Comparison of ENCODE assay signal across 8 cellular contexts in genomic region chr20:34704177-34705007, GRCh38. TPM values are rescaled to one million over a fixed set of nuclear protein-coding genes. Genes with fewer than 3 reads are reported as not detected.
A peak's percentile ranks its signal among the peaks of the same experiment; 100 is the strongest.
DNase-seq lines count a peak whose midpoint lies in the region; ATAC-seq and TF ChIP-seq lines count a peak whose summit lies in the region.

A gene with protein sequence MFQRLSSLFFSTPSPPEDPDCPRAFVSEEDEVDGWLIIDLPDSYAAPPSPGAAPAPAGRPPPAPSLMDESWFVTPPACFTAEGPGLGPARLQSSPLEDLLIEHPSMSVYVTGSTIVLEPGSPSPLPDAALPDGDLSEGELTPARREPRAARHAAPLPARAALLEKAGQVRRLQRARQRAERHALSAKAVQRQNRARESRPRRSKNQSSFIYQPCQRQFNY (plus strand): TSS chr20:34704344. CDS start chr20:34708740, 4,396 bp downstream.

- H3K27ac Mint-ChIP-seq in neural crest cell (ENCODE audit: unreplicated experiment), result peak within 1 kb of the TSS; percentile 98
- H3K27ac Mint-ChIP-seq in stimulated activated naive CD8-positive, alpha-beta T cell treated with anti-CD3 and anti-CD28 coated beads, Interleukin-15, amount 100 ng/mL, for 72 hours, result peak within 1 kb of the TSS; percentile 93 to 94

- TF ChIP-seq CTCF in DOHH2 (IDR thresholded peaks at IDR 0.05; ENCODE audit: low read depth, low read length, poor library complexity, severe bottlenecking), result no peak
- TF ChIP-seq CTCF in foreskin fibroblast (IDR thresholded peaks at IDR 0.05; ENCODE audit: low read depth, low read length), result no peak
- TF ChIP-seq CTCF in neural crest cell (conservative IDR thresholded peaks at IDR 0.05), result no peak

- H3K4me1 ChIP-seq in DOHH2 (ENCODE audit: control insufficient read depth, low read length) (peaks cover 28% of the 10 kb centered on the region), SJCRH30 (peaks cover 17% of the 10 kb centered on the region)

- H3K27ac ChIP-seq in DOHH2 (ENCODE audit: low read depth, low read length) (peak within 1 kb of the TSS; percentile 7; the same call in 1 of the 2 replicates), SJCRH30 (peak within 1 kb of the TSS; percentile 70)

- no peaks in the 10 kb centered on the region for H4K20me1 ChIP-seq in DOHH2 (ENCODE audit: control insufficient read depth, insufficient read depth, low read depth, low read length)

- ATAC-seq in stimulated activated naive CD8-positive, alpha-beta T cell treated with anti-CD3 and anti-CD28 coated beads, Interleukin-15, amount 100 ng/mL, for 72 hours, result peak; percentile 41

- no peaks in the 10 kb centered on the region for H3K36me3 Mint-ChIP-seq in neural crest cell (ENCODE audit: low read depth)

- H3F3A ChIP-seq in DOHH2 (ENCODE audit: control insufficient read depth, insufficient read depth), result peaks cover 14% of the 10 kb centered on the region

- H3K27me3 Mint-ChIP-seq in neural crest cell (ENCODE audit: low read depth), result peaks cover 43% of the 10 kb centered on the region
- peaks cover 17% of the 10 kb centered on the region for H3K27me3 Mint-ChIP-seq in stimulated activated naive CD8-positive, alpha-beta T cell treated with anti-CD3 and anti-CD28 coated beads, Interleukin-15, amount 100 ng/mL, for 72 hours

- H3K79me2 ChIP-seq in DOHH2 (ENCODE audit: control insufficient read depth, low read length), result no peaks in the 10 kb centered on the region

- peak; percentile 91 for DNase-seq in HCEC 1CT
- DNase-seq in MV-4-11 (lab: John Stamatoyannopoulos, UW), result peak; percentile 75
- DNase-seq in SJCRH30, result peak; percentile 97
- DNase-seq in activated naive CD4-positive, alpha-beta T cell (lab: John Stamatoyannopoulos, UW), result peak; percentile 48 to 80 (median 54)
- peak; percentile 85 to 93 for DNase-seq in foreskin fibroblast
- peak; percentile 87 for DNase-seq in neural crest cell (ENCODE audit: low read depth, low spot score)
- DNase-seq in stimulated activated naive CD8-positive, alpha-beta T cell treated with anti-CD3 and anti-CD28 coated beads, Interleukin-15, amount 100 ng/mL, for 72 hours, result peak; percentile 72 to 81

- peak within 1 kb of the TSS; percentile 85 for H3K4me3 ChIP-seq in DOHH2 (ENCODE audit: low read length)
- H3K4me3 ChIP-seq in SJCRH30, result peak within 1 kb of the TSS; percentile 82
- H3K4me3 ChIP-seq in foreskin fibroblast (ENCODE audit: low read depth in 1 of 2, low read length in 2 of 2), result peak within 1 kb of the TSS; percentile 75 to 90

- peaks cover 36% of the 10 kb centered on the region for H3K4me1 Mint-ChIP-seq in neural crest cell
- peaks cover 20% of the 10 kb centered on the region for H3K4me1 Mint-ChIP-seq in stimulated activated naive CD8-positive, alpha-beta T cell treated with anti-CD3 and anti-CD28 coated beads, Interleukin-15, amount 100 ng/mL, for 72 hours

- peak within 1 kb of the TSS; percentile 97 for H3K4me2 ChIP-seq in DOHH2 (ENCODE audit: low read length)

- no peaks in the 10 kb centered on the region for H3K9me2 ChIP-seq in DOHH2 (replicated peaks; ENCODE audit: control insufficient read depth, low read length)

- no peaks in the 10 kb centered on the region for H3K9me3 Mint-ChIP-seq in neural crest cell
- H3K9me3 Mint-ChIP-seq in stimulated activated naive CD8-positive, alpha-beta T cell treated with anti-CD3 and anti-CD28 coated beads, Interleukin-15, amount 100 ng/mL, for 72 hours, result no peaks in the 10 kb centered on the region

- H3K36me3 ChIP-seq in DOHH2 (ENCODE audit: control insufficient read depth, low read length), result no peaks in the 10 kb centered on the region
- no peaks in the 10 kb centered on the region for H3K36me3 ChIP-seq in SJCRH30

- H3K27me3 ChIP-seq in DOHH2 (ENCODE audit: control insufficient read depth, low read length) (peaks cover 10% of the 10 kb centered on the region), SJCRH30 (no peaks in the 10 kb centered on the region)

- peak within 1 kb of the TSS; percentile 95 for H3K4me3 Mint-ChIP-seq in neural crest cell
- peak within 1 kb of the TSS; percentile 94 to 100 for H3K4me3 Mint-ChIP-seq in stimulated activated naive CD8-positive, alpha-beta T cell treated with anti-CD3 and anti-CD28 coated beads, Interleukin-15, amount 100 ng/mL, for 72 hours

- H3K9me3 ChIP-seq in DOHH2 (ENCODE audit: control insufficient read depth, insufficient read depth, low read length) (no peaks in the 10 kb centered on the region), SJCRH30 (replicated peaks) (no peaks in the 10 kb centered on the region)

RNA-seq across cellular contexts. Expression of the gene that starts here (rescaled TPM):
- total RNA-seq in SJCRH30 (2014; rRNA removed; shearing (Covaris generic)), result 4.9 and 5.8 TPM in 2 replicates
- 17.1 and 17.2 TPM in 2 replicates for total RNA-seq in neural crest cell

Comparison
In these comparisons a context has a peak if more than half of its experiments do, and no peak if none do; other contexts are left out.
1. Peak in every context shown above with its lines: DNase-seq, ATAC-seq, H3K4me3 ChIP-seq and H3K27ac ChIP-seq.